Comparison of ENCODE assay signal across 8 cellular contexts in genomic region chr2:28594369-28595108, GRCh38.
DNase-seq lines count a peak whose midpoint lies in the region; ATAC-seq lines count a peak whose summit lies in the region.

No MANE protein-coding gene starts in this region.

- ATAC-seq in HG03196 (IDR thresholded peaks at IDR 0.05; ENCODE audit: unreplicated experiment) (peak; percentile 68), HG03108 (IDR thresholded peaks at IDR 0.05; ENCODE audit: unreplicated experiment) (no peak)

- DNase-seq in GM03348 (ENCODE audit: low spot score) (peak; percentile 83), NCI-H510A (lab: John Stamatoyannopoulos, UW) (peak; percentile 72), cerebellum (ENCODE audit: low spot score) (peak; percentile 87), kidney glomerular epithelial cell (lab: John Stamatoyannopoulos, UW) (peak; percentile 84)
- DNase-seq in activated CD4-positive, CD25-positive, alpha-beta regulatory T cell treated with anti-CD3 and anti-CD28 coated beads, Interleukin-2, amount 50 U/mL, for 72 hours, result peak; percentile 85
- DNase-seq in stimulated activated CD4-positive, alpha-beta T cell treated with anti-CD3 and anti-CD28 coated beads, Interleukin-15, amount 100 ng/mL, for 24 hours, result peak; percentile 93
